ENCODE assay signal across 1 cellular context in genomic region chr17:74441537-74441936, GRCh38.
TF ChIP-seq lines count a peak whose summit lies in the region.

No MANE protein-coding gene starts in this region.

TF ChIP-seq in HepG2, 621 proteins besides CTCF, POLR2A, EP300 and RAD21 (continued from another document):
- TF ChIP-seq MTA1 (CRISPR knock-in tag; IDR thresholded peaks at IDR 0.05; ENCODE audit: borderline replicate concordance) (no peak), MTF1 (CRISPR knock-in tag; IDR thresholded peaks at IDR 0.05) (no peak), GLI4 (CRISPR knock-in tag; IDR thresholded peaks at IDR 0.05; ENCODE audit: borderline replicate concordance) (no peak), ZNF580 (CRISPR knock-in tag; IDR thresholded peaks at IDR 0.05; ENCODE audit: borderline replicate concordance, low read depth) (no peak), ZFP36 (IDR thresholded peaks at IDR 0.05; ENCODE audit: borderline replicate concordance, low read depth, low read length, partially characterized antibody) (no peak), FOXM1 (CRISPR knock-in tag; IDR thresholded peaks at IDR 0.05) (no peak), WIZ (CRISPR knock-in tag; IDR thresholded peaks at IDR 0.05) (no peak), ZNF605 (CRISPR knock-in tag; IDR thresholded peaks at IDR 0.05) (no peak), MXD1 (CRISPR knock-in tag; IDR thresholded peaks at IDR 0.05) (no peak), CEBPZ (IDR thresholded peaks at IDR 0.05; ENCODE audit: low read length) (no peak), ZNF770 (CRISPR knock-in tag; IDR thresholded peaks at IDR 0.05) (peak; percentile 94), MED13 (CRISPR knock-in tag; IDR thresholded peaks at IDR 0.05) (no peak), ZNF547 (CRISPR knock-in tag; IDR thresholded peaks at IDR 0.05) (no peak), ZNF749 (CRISPR knock-in tag; IDR thresholded peaks at IDR 0.05; ENCODE audit: borderline replicate concordance) (no peak), ZNF800 (CRISPR knock-in tag; IDR thresholded peaks at IDR 0.05) (no peak), NRL (CRISPR knock-in tag; IDR thresholded peaks at IDR 0.05; ENCODE audit: borderline replicate concordance) (no peak), ZNF607 (CRISPR knock-in tag; IDR thresholded peaks at IDR 0.05; ENCODE audit: borderline replicate concordance) (no peak)
TF ChIP-seq in HepG2: peak in this region for 3.
